ENCODE assay signal across 1 cellular context in genomic region chr3:114994554-114995341, GRCh38.
TF ChIP-seq lines count a peak whose summit lies in the region.

No MANE protein-coding gene starts in this region.

TF ChIP-seq in GM23338, 12 proteins besides CTCF, POLR2A, EP300 and RAD21 (continued from another document):
- TF ChIP-seq, protein P1, sequence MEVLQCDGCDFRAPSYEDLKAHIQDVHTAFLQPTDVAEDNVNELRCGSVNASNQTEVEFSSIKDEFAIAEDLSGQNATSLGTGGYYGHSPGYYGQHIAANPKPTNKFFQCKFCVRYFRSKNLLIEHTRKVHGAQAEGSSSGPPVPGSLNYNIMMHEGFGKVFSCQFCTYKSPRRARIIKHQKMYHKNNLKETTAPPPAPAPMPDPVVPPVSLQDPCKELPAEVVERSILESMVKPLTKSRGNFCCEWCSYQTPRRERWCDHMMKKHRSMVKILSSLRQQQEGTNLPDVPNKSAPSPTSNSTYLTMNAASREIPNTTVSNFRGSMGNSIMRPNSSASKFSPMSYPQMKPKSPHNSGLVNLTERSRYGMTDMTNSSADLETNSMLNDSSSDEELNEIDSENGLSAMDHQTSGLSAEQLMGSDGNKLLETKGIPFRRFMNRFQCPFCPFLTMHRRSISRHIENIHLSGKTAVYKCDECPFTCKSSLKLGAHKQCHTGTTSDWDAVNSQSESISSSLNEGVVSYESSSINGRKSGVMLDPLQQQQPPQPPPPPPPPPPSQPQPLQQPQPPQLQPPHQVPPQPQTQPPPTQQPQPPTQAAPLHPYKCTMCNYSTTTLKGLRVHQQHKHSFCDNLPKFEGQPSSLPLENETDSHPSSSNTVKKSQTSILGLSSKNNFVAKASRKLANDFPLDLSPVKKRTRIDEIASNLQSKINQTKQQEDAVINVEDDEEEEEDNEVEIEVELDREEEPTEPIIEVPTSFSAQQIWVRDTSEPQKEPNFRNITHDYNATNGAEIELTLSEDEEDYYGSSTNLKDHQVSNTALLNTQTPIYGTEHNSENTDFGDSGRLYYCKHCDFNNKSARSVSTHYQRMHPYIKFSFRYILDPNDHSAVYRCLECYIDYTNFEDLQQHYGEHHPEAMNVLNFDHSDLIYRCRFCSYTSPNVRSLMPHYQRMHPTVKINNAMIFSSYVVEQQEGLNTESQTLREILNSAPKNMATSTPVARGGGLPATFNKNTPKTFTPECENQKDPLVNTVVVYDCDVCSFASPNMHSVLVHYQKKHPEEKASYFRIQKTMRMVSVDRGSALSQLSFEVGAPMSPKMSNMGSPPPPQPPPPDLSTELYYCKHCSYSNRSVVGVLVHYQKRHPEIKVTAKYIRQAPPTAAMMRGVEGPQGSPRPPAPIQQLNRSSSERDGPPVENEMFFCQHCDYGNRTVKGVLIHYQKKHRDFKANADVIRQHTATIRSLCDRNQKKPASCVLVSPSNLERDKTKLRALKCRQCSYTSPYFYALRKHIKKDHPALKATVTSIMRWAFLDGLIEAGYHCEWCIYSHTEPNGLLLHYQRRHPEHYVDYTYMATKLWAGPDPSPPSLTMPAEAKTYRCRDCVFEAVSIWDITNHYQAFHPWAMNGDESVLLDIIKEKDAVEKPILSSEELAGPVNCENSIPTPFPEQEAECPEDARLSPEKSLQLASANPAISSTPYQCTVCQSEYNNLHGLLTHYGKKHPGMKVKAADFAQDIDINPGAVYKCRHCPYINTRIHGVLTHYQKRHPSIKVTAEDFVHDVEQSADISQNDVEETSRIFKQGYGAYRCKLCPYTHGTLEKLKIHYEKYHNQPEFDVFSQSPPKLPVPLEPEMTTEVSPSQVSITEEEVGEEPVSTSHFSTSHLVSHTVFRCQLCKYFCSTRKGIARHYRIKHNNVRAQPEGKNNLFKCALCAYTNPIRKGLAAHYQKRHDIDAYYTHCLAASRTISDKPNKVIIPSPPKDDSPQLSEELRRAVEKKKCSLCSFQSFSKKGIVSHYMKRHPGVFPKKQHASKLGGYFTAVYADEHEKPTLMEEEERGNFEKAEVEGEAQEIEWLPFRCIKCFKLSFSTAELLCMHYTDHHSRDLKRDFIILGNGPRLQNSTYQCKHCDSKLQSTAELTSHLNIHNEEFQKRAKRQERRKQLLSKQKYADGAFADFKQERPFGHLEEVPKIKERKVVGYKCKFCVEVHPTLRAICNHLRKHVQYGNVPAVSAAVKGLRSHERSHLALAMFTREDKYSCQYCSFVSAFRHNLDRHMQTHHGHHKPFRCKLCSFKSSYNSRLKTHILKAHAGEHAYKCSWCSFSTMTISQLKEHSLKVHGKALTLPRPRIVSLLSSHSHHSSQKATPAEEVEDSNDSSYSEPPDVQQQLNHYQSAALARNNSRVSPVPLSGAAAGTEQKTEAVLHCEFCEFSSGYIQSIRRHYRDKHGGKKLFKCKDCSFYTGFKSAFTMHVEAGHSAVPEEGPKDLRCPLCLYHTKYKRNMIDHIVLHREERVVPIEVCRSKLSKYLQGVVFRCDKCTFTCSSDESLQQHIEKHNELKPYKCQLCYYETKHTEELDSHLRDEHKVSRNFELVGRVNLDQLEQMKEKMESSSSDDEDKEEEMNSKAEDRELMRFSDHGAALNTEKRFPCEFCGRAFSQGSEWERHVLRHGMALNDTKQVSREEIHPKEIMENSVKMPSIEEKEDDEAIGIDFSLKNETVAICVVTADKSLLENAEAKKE (CRISPR knock-in tag; IDR thresholded peaks at IDR 0.05) = no peak
- TF ChIP-seq ZNF114 (CRISPR knock-in tag; IDR thresholded peaks at IDR 0.05) (no peak), EZH2 (IDR thresholded peaks at IDR 0.05; ENCODE audit: low read depth, unreplicated experiment) (no peak), POLR2AphosphoS5 (IDR thresholded peaks at IDR 0.05; ENCODE audit: low read depth) (no peak)
TF ChIP-seq in GM23338: peak in this region for 0.
